ENCODE assay signal across 16 cellular contexts in the genomic region with DNA sequence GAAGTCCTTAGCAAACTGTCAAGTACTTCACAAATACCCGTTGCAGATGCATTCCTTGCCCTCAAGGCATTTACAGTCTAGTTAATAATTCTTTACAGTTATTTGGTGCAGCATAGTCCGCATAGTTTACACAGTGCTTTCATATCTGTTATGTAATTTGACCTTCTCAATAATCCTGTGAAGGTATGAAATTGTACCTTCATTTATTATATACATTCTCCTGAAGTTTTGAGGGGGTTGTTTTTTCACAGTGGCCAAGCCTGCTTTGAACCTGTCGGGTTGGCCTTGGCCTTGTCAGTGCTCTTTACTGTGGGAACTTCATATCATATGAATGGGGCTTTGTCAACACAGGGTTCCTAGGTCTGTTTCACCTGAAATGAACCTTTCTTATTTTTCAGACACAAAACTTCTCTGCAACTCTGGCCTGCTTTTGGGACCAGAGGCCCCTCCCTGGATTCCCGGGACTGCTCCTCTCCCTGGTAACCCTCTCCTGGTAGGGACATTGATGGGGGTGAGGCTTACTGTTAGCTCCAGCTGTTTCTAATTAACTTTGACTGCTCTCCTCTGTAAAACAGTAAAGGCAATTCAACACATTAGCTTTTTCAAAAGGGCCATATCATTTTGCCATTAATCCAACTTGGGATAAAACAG. TPM values are rescaled to one million over a fixed set of nuclear protein-coding genes. Genes with fewer than 3 reads are reported as not detected.
DNase-seq lines count a peak whose midpoint lies in the region; ATAC-seq, FAIRE-seq and TF ChIP-seq lines count a peak whose summit lies in the region.
"Had no signal": no experiment of that assay in that cellular context is flagged by ENCODE, and none has a peak within 500 bp of the region (broad histone marks: within the 10 kb centered on the region; RNA-seq: fewer than 3 reads in every experiment).

No MANE protein-coding gene starts in this region.

- H3K4me3 Mint-ChIP-seq in MCF 10A (ENCODE audit: unreplicated experiment) (no peak overlapping the region), neural progenitor cell (no peak overlapping the region)
- H3K4me3 Mint-ChIP-seq: activated naive CD4-positive, alpha-beta T cell treated with anti-CD3 and anti-CD28 coated beads, Interleukin-2, amount 10 ng/mL, durations not matched to agents 7 days and 5 days; effector memory CD8-positive, alpha-beta T cell; stimulated activated memory B cell treated with anti-CD40 and anti-IgM and Interleukin-4, amounts not matched to agents 10 μg/mL and 1 μg/mL and 100 μg/mL, for 72 hours had no signal

- H3K4me3 ChIP-seq in mammary epithelial cell (replicated peaks in 1 of 3; ENCODE audit: insufficient read depth in 1 of 3, low read depth in 2 of 3, low read length in 3 of 3), result no peak overlapping the region
- H3K4me3 ChIP-seq in neural progenitor cell, result no peak overlapping the region
- no peak overlapping the region for H3K4me3 ChIP-seq in upper lobe of right lung

- H3K9me3 ChIP-seq in mammary epithelial cell (replicated peaks; ENCODE audit: insufficient read depth, low read length), result no peaks in the 10 kb centered on the region
- H3K9me3 ChIP-seq in neural progenitor cell (ENCODE audit: low read depth), result no peaks in the 10 kb centered on the region
- H3K9me3 ChIP-seq in upper lobe of right lung, result no peaks in the 10 kb centered on the region

- H3K36me3 ChIP-seq in mammary epithelial cell (ENCODE audit: insufficient read depth, low read length) (peaks cover 2% of the 10 kb centered on the region), neural progenitor cell (no peaks in the 10 kb centered on the region), upper lobe of right lung (no peaks in the 10 kb centered on the region)

- CTCF ChIA-PET in MCF 10A (lab: Yijun Ruan, JAX) (interaction anchor here (0.5 kb wide), 1 partner anchor 28 kb away, joined by 4 read pairs; no protein-coding TSS in a partner anchor), mammary epithelial cell (lab: Charles Lee; ENCODE audit: low non-redundant PET) (no interaction called here)

- H3K4me2 ChIP-seq in mammary epithelial cell (ENCODE audit: insufficient read depth, low read depth, low read length) (no peak overlapping the region), neural progenitor cell (no peak overlapping the region)
- H3K4me2 ChIP-seq: KMS-11 had no signal

- H3K27ac Mint-ChIP-seq in MCF 10A (ENCODE audit: low read depth, unreplicated experiment) (peak overlapping the region; percentile 55), neural progenitor cell (peak overlapping the region; percentile 64)
- H3K27ac Mint-ChIP-seq: activated naive CD4-positive, alpha-beta T cell treated with anti-CD3 and anti-CD28 coated beads, Interleukin-2, amount 10 ng/mL, durations not matched to agents 7 days and 5 days; effector memory CD8-positive, alpha-beta T cell; stimulated activated memory B cell treated with anti-CD40 and anti-IgM and Interleukin-4, amounts not matched to agents 10 μg/mL and 1 μg/mL and 100 μg/mL, for 72 hours had no signal

- intact Hi-C loops in MCF 10A (cut with micrococcal nuclease), result no loop called here
- intact Hi-C loops in mammary epithelial cell (cut with micrococcal nuclease), result no loop called here
- intact Hi-C loops in upper lobe of right lung (cut with DNase I), result no loop called here

- BruUV-seq in MCF 10A (replicated peaks; lab: Mats Ljungman, UMichigan) (no TSS peak), mammary epithelial cell (replicated peaks; lab: Mats Ljungman, UMichigan) (no TSS peak)

- no peaks in the 10 kb centered on the region for H3K9me3 Mint-ChIP-seq in MCF 10A (ENCODE audit: unreplicated experiment)
- H3K9me3 Mint-ChIP-seq in neural progenitor cell, result no peaks in the 10 kb centered on the region
- H3K9me3 Mint-ChIP-seq: activated naive CD4-positive, alpha-beta T cell treated with anti-CD3 and anti-CD28 coated beads, Interleukin-2, amount 10 ng/mL, durations not matched to agents 7 days and 5 days; effector memory CD8-positive, alpha-beta T cell; stimulated activated memory B cell treated with anti-CD40 and anti-IgM and Interleukin-4, amounts not matched to agents 10 μg/mL and 1 μg/mL and 100 μg/mL, for 72 hours had no signal

- POLR2A ChIA-PET in MCF 10A (lab: Yijun Ruan, JAX), result interaction anchor here (0.6 to 1.3 kb wide), 3 partner anchors 9 to 1801 kb away, joined by 3 to 4 read pairs (median 4); no protein-coding TSS in a partner anchor

- H3K79me2 ChIP-seq in mammary epithelial cell (ENCODE audit: insufficient read depth, low read length), result peaks cover 84% of the 10 kb centered on the region
- H3K79me2 ChIP-seq in neural progenitor cell (ENCODE audit: low read depth), result no peaks in the 10 kb centered on the region

- H2AFZ ChIP-seq in mammary epithelial cell (ENCODE audit: low read depth, low read length) (no peak overlapping the region), neural progenitor cell (replicated peaks) (no peak overlapping the region)

- H3K36me3 Mint-ChIP-seq in MCF 10A (ENCODE audit: insufficient read depth, unreplicated experiment), result no peaks in the 10 kb centered on the region
- H3K36me3 Mint-ChIP-seq in neural progenitor cell, result no peaks in the 10 kb centered on the region
- H3K36me3 Mint-ChIP-seq: activated naive CD4-positive, alpha-beta T cell treated with anti-CD3 and anti-CD28 coated beads, Interleukin-2, amount 10 ng/mL, durations not matched to agents 7 days and 5 days; stimulated activated memory B cell treated with anti-CD40 and anti-IgM and Interleukin-4, amounts not matched to agents 10 μg/mL and 1 μg/mL and 100 μg/mL, for 72 hours had no signal

- H3F3A ChIP-seq in neural progenitor cell (ENCODE audit: low read depth), result no peaks in the 10 kb centered on the region

- peaks cover 18% of the 10 kb centered on the region for H3K4me1 ChIP-seq in mammary epithelial cell (ENCODE audit: insufficient read depth, low read length)
- H3K4me1 ChIP-seq in neural progenitor cell, result peaks cover 16% of the 10 kb centered on the region
- H3K4me1 ChIP-seq in upper lobe of right lung, result peaks cover 31% of the 10 kb centered on the region

- FAIRE-seq in frontal cortex (lab: Jason Lieb, UNC), result no peak

- dilution Hi-C loops in mammary epithelial cell (cut with HindIII; ENCODE audit: low sequenced_read_pairs), result no loop called here

- DNase-seq in MCF 10A (ENCODE audit: unreplicated experiment) (no peak), mammary epithelial cell (no peak), dermis blood vessel endothelial cell (peak; percentile 0), neural progenitor cell (ENCODE audit: low spot score) (no peak), upper lobe of right lung (no peak), cortex of kidney (lab: John Stamatoyannopoulos, UW) (no peak), frontal cortex (ENCODE audit: low spot score in 2 of 2) (no peak)
- DNase-seq: activated CD4-positive, alpha-beta T cell treated with anti-CD3 and anti-CD28 coated beads, Interleukin-2, amount 50 U/mL, for 1 hour; activated naive CD4-positive, alpha-beta T cell treated with anti-CD3 and anti-CD28 coated beads, Interleukin-2, amount 10 ng/mL, durations not matched to agents 7 days and 5 days; effector memory CD8-positive, alpha-beta T cell; NCI-H2029 treated with DMSO at 0.1 percent for 48 hours; stimulated activated CD4-positive, alpha-beta T cell treated with anti-CD3 and anti-CD28 coated beads, Interleukin-1b, Interleukin-23, amount 100 ng/mL, for 48 hours had no signal

- H3K4me1 Mint-ChIP-seq in MCF 10A (ENCODE audit: insufficient read depth, unreplicated experiment) (peaks cover 55% of the 10 kb centered on the region), neural progenitor cell (peaks cover 58% of the 10 kb centered on the region)
- H3K4me1 Mint-ChIP-seq: activated naive CD4-positive, alpha-beta T cell treated with anti-CD3 and anti-CD28 coated beads, Interleukin-2, amount 10 ng/mL, durations not matched to agents 7 days and 5 days; stimulated activated memory B cell treated with anti-CD40 and anti-IgM and Interleukin-4, amounts not matched to agents 10 μg/mL and 1 μg/mL and 100 μg/mL, for 72 hours had no signal

- 88% methylated on average over 4 of the region's 4 CpGs for WGBS in mammary epithelial cell (ENCODE audit: low coverage, missing lambda C conversion rate)

- H3K27ac ChIP-seq in mammary epithelial cell (ENCODE audit: insufficient read depth, low read depth, low read length) (no peak overlapping the region), neural progenitor cell (no peak overlapping the region), upper lobe of right lung (peak overlapping the region; percentile 52)
- H3K27ac ChIP-seq: KMS-11 had no signal

- TF ChIP-seq CTCF in MCF 10A (IDR thresholded peaks at IDR 0.05; ENCODE audit: unreplicated experiment), result no peak
- TF ChIP-seq CTCF in mammary epithelial cell (conservative IDR thresholded peaks at IDR 0.05 in 1 of 2, IDR thresholded peaks at IDR 0.05 in 1 of 2; ENCODE audit: extremely low read depth in 1 of 2, insufficient read depth in 1 of 2, low read depth in 1 of 2, low read length in 2 of 2), result no peak
- no peak for TF ChIP-seq CTCF in neural progenitor cell (IDR thresholded peaks at IDR 0.05)
- no peak for TF ChIP-seq CTCF in upper lobe of right lung (IDR thresholded peaks at IDR 0.05)

- H3K27me3 ChIP-seq in mammary epithelial cell (ENCODE audit: insufficient read depth, low read length), result no peaks in the 10 kb centered on the region
- no peaks in the 10 kb centered on the region for H3K27me3 ChIP-seq in neural progenitor cell
- no peaks in the 10 kb centered on the region for H3K27me3 ChIP-seq in upper lobe of right lung

- no peak for ATAC-seq in upper lobe of right lung
- no peak for ATAC-seq in GM19467 (IDR thresholded peaks at IDR 0.05; ENCODE audit: unreplicated experiment)
- ATAC-seq: effector memory CD8-positive, alpha-beta T cell; stimulated activated memory B cell treated with anti-CD40 and anti-IgM and Interleukin-4, amounts not matched to agents 10 μg/mL and 1 μg/mL and 100 μg/mL, for 72 hours had no signal

- in situ Hi-C loops in mammary epithelial cell (cut with MboI; ENCODE audit: low sequenced_read_pairs in 2 of 2), result no loop called here

- H3K27me3 Mint-ChIP-seq in MCF 10A (ENCODE audit: insufficient read depth, unreplicated experiment) (no peaks in the 10 kb centered on the region), neural progenitor cell (ENCODE audit: insufficient read depth, low read depth) (peaks cover 7% of the 10 kb centered on the region)

- H4K20me1 ChIP-seq in mammary epithelial cell (ENCODE audit: insufficient read depth, low read length) (no peaks in the 10 kb centered on the region), neural progenitor cell (ENCODE audit: low read depth) (no peaks in the 10 kb centered on the region)

- no peak overlapping the region for H3K9ac ChIP-seq in mammary epithelial cell (ENCODE audit: insufficient read depth, low read length)
- no peak overlapping the region for H3K9ac ChIP-seq in neural progenitor cell
- H3K9ac ChIP-seq: KMS-11 had no signal

RNA-seq across cellular contexts. Expression of a gene that starts 9.1 kb away (rescaled TPM):
- 55.2 and 61.9 TPM in 2 replicates for total RNA-seq in MCF 10A (2022)
- 100 to 1,000 TPM in 1 of 2 donors, 10 to 100 TPM in 1; 73.4 to 300 TPM for total RNA-seq in mammary epithelial cell
- polyA plus RNA-seq in mammary epithelial cell, result 159 TPM
- 42.0 TPM for polyA minus RNA-seq in mammary epithelial cell
- 1,318 and 2,129 TPM in 2 replicates for total RNA-seq in dermis blood vessel endothelial cell
- 0.86 and 1.5 TPM in 2 replicates for total RNA-seq in neural progenitor cell (ENCODE audit: low replicate concordance)
- total RNA-seq in upper lobe of right lung, result 661 TPM
- 26.1 TPM for total RNA-seq in frontal cortex
- total RNA-seq: T-helper 1 cell treated with Interleukin-12 subunit alpha and Interleukin-12 subunit beta and Interleukin-4 antibody, amounts not matched to agents 30 ng/mL and 1 ng/mL, for 36 hours had no signal

Comparison
In these comparisons a context has a peak if more than half of its experiments do, and no peak if none do; other contexts are left out.
1. RNA of a gene that starts 9.1 kb away (total RNA-seq): 1,318 to 2,129 TPM in dermis blood vessel endothelial cell, 661 TPM in upper lobe of right lung (single experiment), 73.4 to 300 TPM in mammary epithelial cell, 55.2 to 61.9 TPM in MCF 10A and 26.1 TPM in frontal cortex (single experiment); 0.86 to 1.5 TPM in neural progenitor cell; every median in the first group is over 10 times any median in the second.